ENCODE assay signal across 1 cellular context in the genomic region with DNA sequence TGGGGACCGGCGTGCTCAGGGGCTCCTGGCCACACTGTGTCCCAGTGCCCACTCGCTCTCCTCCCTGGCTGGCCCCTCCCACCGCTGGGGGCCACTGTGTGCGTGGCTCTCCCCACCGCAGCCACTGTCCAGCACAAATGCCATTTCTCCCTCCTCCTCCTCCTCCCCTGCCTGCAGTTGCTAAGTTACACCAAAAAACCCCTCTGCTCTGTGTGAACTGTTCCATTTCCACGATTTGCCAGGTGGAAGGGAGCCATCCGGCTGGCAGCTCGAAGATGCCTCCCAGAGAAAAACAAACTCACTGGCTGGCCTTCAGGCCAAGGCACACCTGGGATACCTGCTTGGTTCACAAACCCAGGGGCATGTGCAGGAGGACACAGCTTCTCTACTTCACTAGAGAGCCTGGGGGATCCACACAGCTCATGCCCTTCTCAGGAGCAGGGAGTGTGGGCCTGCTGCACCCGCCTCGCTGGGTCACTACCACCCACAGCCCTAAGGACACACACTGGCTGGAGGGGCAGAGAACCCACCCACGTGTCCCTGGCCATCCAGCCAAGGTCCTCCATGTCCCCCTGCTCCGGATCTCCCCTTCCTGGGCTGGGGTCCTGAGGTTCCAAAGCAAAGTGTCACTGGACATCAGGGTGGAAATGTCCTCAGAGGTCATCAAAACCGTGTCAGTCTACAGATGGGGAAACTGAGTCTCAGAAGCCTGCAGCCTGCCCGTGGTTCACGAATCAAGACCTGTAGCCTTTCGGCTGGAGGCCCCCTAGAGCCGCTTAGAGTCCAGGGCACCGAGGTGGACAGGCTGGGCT.
TF ChIP-seq lines count a peak whose summit lies in the region.

No MANE protein-coding gene starts in this region.

TF ChIP-seq in SK-N-SH treated with all-trans-retinoic acid at 6 μM for 48 hours, 23 proteins besides CTCF, POLR2A, EP300 and RAD21 (continued from another document):
- TF ChIP-seq CREB5 (CRISPR knock-in tag; IDR thresholded peaks at IDR 0.05; ENCODE audit: low read depth), result no peak
TF ChIP-seq in SK-N-SH treated with all-trans-retinoic acid at 6 μM for 48 hours: peak in this region for 0.
